Comparison of ENCODE assay signal across 10 cellular contexts in the genomic region with DNA sequence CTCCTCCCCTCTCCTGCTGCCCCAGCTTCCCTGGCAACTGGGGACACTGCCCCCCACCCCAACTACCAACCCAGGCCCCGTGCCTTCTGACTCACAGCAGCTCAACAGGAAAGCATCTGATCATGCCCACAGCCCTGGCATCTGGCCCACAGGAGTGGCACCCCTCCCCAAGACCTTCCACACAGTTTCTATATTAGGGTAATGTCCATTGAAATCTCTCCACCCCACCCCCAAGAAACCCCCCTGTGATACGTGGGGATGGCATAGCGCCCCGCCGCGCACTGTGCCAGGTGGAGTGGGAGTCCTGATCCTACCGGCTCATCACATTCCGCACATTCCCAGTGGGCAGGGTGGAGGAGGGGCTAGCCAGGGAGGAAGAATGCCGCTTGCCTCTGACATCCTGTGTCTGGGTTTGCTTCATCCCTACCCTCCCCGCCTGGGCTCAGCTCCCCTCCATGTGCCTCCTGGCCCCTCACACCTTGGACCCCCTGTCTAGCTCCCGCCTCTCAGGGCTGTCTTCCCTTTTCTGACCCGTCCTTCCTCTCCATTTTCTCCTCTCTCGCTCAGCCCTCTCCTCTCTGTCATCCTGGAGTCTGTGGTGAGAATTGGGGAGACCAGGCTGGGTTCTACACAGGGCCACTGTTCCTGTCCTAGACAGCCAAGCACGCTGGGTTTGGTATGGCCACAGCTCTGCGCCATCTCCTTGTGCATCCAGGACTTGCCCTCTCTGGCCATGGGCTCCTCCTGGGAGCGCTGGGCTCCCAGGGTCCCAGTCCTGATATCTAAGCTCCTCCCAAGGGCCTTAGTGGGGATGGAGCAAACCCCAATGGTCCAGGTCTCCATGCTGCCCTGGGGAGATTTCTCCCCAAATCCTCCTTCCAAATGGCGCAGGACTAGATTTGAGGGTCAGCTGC. TPM values are rescaled to one million over a fixed set of nuclear protein-coding genes. Genes with fewer than 3 reads are reported as not detected.
DNase-seq lines count a peak whose midpoint lies in the region; ATAC-seq and TF ChIP-seq lines count a peak whose summit lies in the region.
"Had no signal": no experiment of that assay in that cellular context is flagged by ENCODE, and none has a peak within 500 bp of the region (broad histone marks: within the 10 kb centered on the region; RNA-seq: fewer than 3 reads in every experiment).

No MANE protein-coding gene starts in this region.

- H3K27me3 Mint-ChIP-seq in activated naive CD8-positive, alpha-beta T cell treated with anti-CD3 and anti-CD28 coated beads, Interleukin-2, amount 50 U/mL, for 24 hours: peaks cover 25% of the 10 kb centered on the region

- H3K9me3 Mint-ChIP-seq in activated naive CD8-positive, alpha-beta T cell treated with anti-CD3 and anti-CD28 coated beads, Interleukin-2, amount 50 U/mL, for 24 hours: no peaks in the 10 kb centered on the region

- 48 to 55% methylated on average over 12 to 17 of the region's 17 CpGs for WGBS in body of pancreas, 2 donors

- H3K27ac Mint-ChIP-seq in activated naive CD8-positive, alpha-beta T cell treated with anti-CD3 and anti-CD28 coated beads, Interleukin-2, amount 50 U/mL, for 24 hours: no peak overlapping the region

- DNase-seq in left cardiac atrium (no peak), Right ventricle myocardium inferior (ENCODE audit: missing footprints) (no peak), body of pancreas (peak in 3 of 4 donors; percentile 47 to 52 (median 49)), left kidney (ENCODE audit: low read depth, low spot score) (peak; percentile 91), HuH-7.5 (ENCODE audit: low spot score) (no peak)
- no peak for DNase-seq in activated CD4-positive, alpha-beta T cell treated with anti-CD3 and anti-CD28 coated beads, Interleukin-2, amount 50 U/mL, for 1 hour
- DNase-seq in activated naive CD8-positive, alpha-beta T cell treated with anti-CD3 and anti-CD28 coated beads, Interleukin-2, amount 50 U/mL, for 24 hours: no peak

- TF ChIP-seq POLR2A in body of pancreas (IDR thresholded peaks at IDR 0.05): no peak

- peak; percentile 5 to 65 for ATAC-seq in left cardiac atrium
- no peak for ATAC-seq in Right ventricle myocardium inferior
- peak; percentile 53 for ATAC-seq in body of pancreas
- ATAC-seq in HG02970 (IDR thresholded peaks at IDR 0.05; ENCODE audit: low FRiP score, unreplicated experiment): no peak
- no peak for ATAC-seq in activated naive CD8-positive, alpha-beta T cell treated with anti-CD3 and anti-CD28 coated beads, Interleukin-2, amount 50 U/mL, for 24 hours

- no peak overlapping the region for H3K4me3 ChIP-seq in body of pancreas

- peaks cover 14% of the 10 kb centered on the region for H3K4me1 ChIP-seq in body of pancreas

- no peaks in the 10 kb centered on the region for H3K36me3 ChIP-seq in body of pancreas (replicated peaks in 1 of 2; ENCODE audit: insufficient read depth in 1 of 2, low read depth in 2 of 2)
- H3K36me3 ChIP-seq: uterus had no signal

- H3K4me1 Mint-ChIP-seq in activated naive CD8-positive, alpha-beta T cell treated with anti-CD3 and anti-CD28 coated beads, Interleukin-2, amount 50 U/mL, for 24 hours: peaks cover 10% of the 10 kb centered on the region

- TF ChIP-seq CTCF in body of pancreas (IDR thresholded peaks at IDR 0.05): no peak

- intact Hi-C loops in left cardiac atrium (cut with DNase I) (no loop called here), Right ventricle myocardium inferior (cut with DNase I) (loop anchor here (10.0 kb wide), 1 partner anchor 266 kb away; no protein-coding TSS in a partner anchor), body of pancreas (cut with DNase I) (loop anchor here (5.0 kb wide), 1 partner anchor 59 kb away; no protein-coding TSS in a partner anchor)

- no peak overlapping the region for H3K27ac ChIP-seq in body of pancreas

- no peak overlapping the region for H3K4me3 Mint-ChIP-seq in activated naive CD8-positive, alpha-beta T cell treated with anti-CD3 and anti-CD28 coated beads, Interleukin-2, amount 50 U/mL, for 24 hours

- no peaks in the 10 kb centered on the region for H3K9me3 ChIP-seq in body of pancreas
- H3K9me3 ChIP-seq: uterus had no signal

- no peaks in the 10 kb centered on the region for H3K27me3 ChIP-seq in body of pancreas
- H3K27me3 ChIP-seq: uterus had no signal

- H3K36me3 Mint-ChIP-seq in activated naive CD8-positive, alpha-beta T cell treated with anti-CD3 and anti-CD28 coated beads, Interleukin-2, amount 50 U/mL, for 24 hours (ENCODE audit: low read depth): no peaks in the 10 kb centered on the region

RNA-seq across cellular contexts. Expression of a gene that starts 27.4 kb away (rescaled TPM):
- 10 to 100 TPM; 26.5 to 35.9 TPM for total RNA-seq in left cardiac atrium
- total RNA-seq in Right ventricle myocardium inferior: 16.4 TPM
- total RNA-seq in body of pancreas: 10 to 100 TPM; 31.0 to 36.3 TPM

RNA-seq across cellular contexts. Expression of a gene that starts 33.4 kb away (rescaled TPM):
- total RNA-seq in left cardiac atrium (under 1 TPM in 1 of 2 donors, not detected in 1; 0.16 TPM), Right ventricle myocardium inferior (not detected), body of pancreas (not detected)
- total RNA-seq: glomerular endothelial cell had no signal

RNA-seq across cellular contexts. Expression of a gene that starts 59.5 kb away (rescaled TPM):
- total RNA-seq in left cardiac atrium (under 1 TPM; 0.13 to 0.27 TPM), Right ventricle myocardium inferior (not detected), body of pancreas (not detected)
- total RNA-seq: glomerular endothelial cell, uterus had no signal

Comparison
In these comparisons a context has a peak if more than half of its experiments do, and no peak if none do; other contexts are left out.
1. ATAC-seq: peak in left cardiac atrium (2 of 2) and body of pancreas (single experiment); none in Right ventricle myocardium inferior (single experiment), HG02970 (single experiment) and activated naive CD8-positive, alpha-beta T cell treated with anti-CD3 and anti-CD28 coated beads, Interleukin-2, amount 50 U/mL, for 24 hours (single experiment).
2. intact Hi-C loops: an anchor here in Right ventricle myocardium inferior (10.0 kb wide) and body of pancreas (5.0 kb wide); none called in left cardiac atrium.
3. DNase-seq: peak in body of pancreas (3 of 4) and left kidney (single experiment); none in left cardiac atrium (single experiment), Right ventricle myocardium inferior (single experiment), HuH-7.5 (single experiment), activated CD4-positive, alpha-beta T cell treated with anti-CD3 and anti-CD28 coated beads, Interleukin-2, amount 50 U/mL, for 1 hour (single experiment) and activated naive CD8-positive, alpha-beta T cell treated with anti-CD3 and anti-CD28 coated beads, Interleukin-2, amount 50 U/mL, for 24 hours (single experiment).